ENCODE assay signal across 7 cellular contexts in genomic region chr12:31518680-31519227, GRCh38.
DNase-seq lines count a peak whose midpoint lies in the region; ATAC-seq, FAIRE-seq and TF ChIP-seq lines count a peak whose summit lies in the region.

No MANE protein-coding gene starts in this region.

- peak; percentile 90 for FAIRE-seq in HTR-8/SVneo (lab: Jason Lieb, UNC)

- no peaks in the 10 kb centered on the region for H3K9me3 Mint-ChIP-seq in naive thymus-derived CD4-positive, alpha-beta T cell

- intact Hi-C loops in left ventricle myocardium inferior (cut with micrococcal nuclease): no loop called here
- intact Hi-C loops in naive thymus-derived CD4-positive, alpha-beta T cell (cut with micrococcal nuclease): no loop called here

- CTCF ChIA-PET in naive thymus-derived CD4-positive, alpha-beta T cell (lab: Charles Lee): no interaction called here

- no peak overlapping the region for H3K4me3 ChIP-seq in left ventricle myocardium inferior
- H3K4me3 ChIP-seq in naive thymus-derived CD4-positive, alpha-beta T cell (ENCODE audit: low read length): no peak overlapping the region

- ATAC-seq in naive thymus-derived CD4-positive, alpha-beta T cell: no peak

- H3K4me1 Mint-ChIP-seq in naive thymus-derived CD4-positive, alpha-beta T cell: peaks cover 0 to 2% (median 0%) of the 10 kb centered on the region in 7 donors

- POLR2A ChIA-PET in naive thymus-derived CD4-positive, alpha-beta T cell (lab: Charles Lee): interaction anchor here (0.7 kb wide), 1 partner anchor 641 kb away, joined by 3 read pairs; no protein-coding TSS in a partner anchor

- peak; percentile 83 for DNase-seq in HTR-8/SVneo (ENCODE audit: insufficient read length, low spot score)
- peak; percentile 74 for DNase-seq in SHP77 treated with DMSO at 0.1 percent for 48 hours (lab: John Stamatoyannopoulos, UW)
- DNase-seq in left ventricle myocardium inferior: no peak
- peak in 14 of 49 donors; percentile 0 to 15 (median 4) for DNase-seq in substantia nigra (lab: John Stamatoyannopoulos, UW)
- DNase-seq in naive thymus-derived CD4-positive, alpha-beta T cell: no peak
- no peak for DNase-seq in NCI-H524 (lab: John Stamatoyannopoulos, UW)
- DNase-seq in cerebellum (ENCODE audit: low spot score): no peak

- H3K4me1 ChIP-seq in left ventricle myocardium inferior: peaks cover 68% of the 10 kb centered on the region
- no peaks in the 10 kb centered on the region for H3K4me1 ChIP-seq in naive thymus-derived CD4-positive, alpha-beta T cell (ENCODE audit: control insufficient read depth in 2 of 2, insufficient read depth in 2 of 2, low read length in 2 of 2)

- H3K27ac Mint-ChIP-seq in naive thymus-derived CD4-positive, alpha-beta T cell: peak overlapping the region in 1 of 9 donors; percentile 70

- no peaks in the 10 kb centered on the region for H3K9me3 ChIP-seq in left ventricle myocardium inferior (replicated peaks)
- no peaks in the 10 kb centered on the region for H3K9me3 ChIP-seq in naive thymus-derived CD4-positive, alpha-beta T cell (ENCODE audit: control insufficient read depth in 2 of 3, low read length in 3 of 3)

- no peaks in the 10 kb centered on the region for H3K36me3 Mint-ChIP-seq in naive thymus-derived CD4-positive, alpha-beta T cell

- peaks cover 0 to 15% (median 3%) of the 10 kb centered on the region in 5 donors for H3K27me3 Mint-ChIP-seq in naive thymus-derived CD4-positive, alpha-beta T cell

- TF ChIP-seq CTCF in left ventricle myocardium inferior (IDR thresholded peaks at IDR 0.05; ENCODE audit: borderline replicate concordance): no peak

- H3K4me3 Mint-ChIP-seq in naive thymus-derived CD4-positive, alpha-beta T cell: no peak overlapping the region

- H3K27me3 ChIP-seq in left ventricle myocardium inferior (ENCODE audit: low read depth): no peaks in the 10 kb centered on the region
- no peaks in the 10 kb centered on the region for H3K27me3 ChIP-seq in naive thymus-derived CD4-positive, alpha-beta T cell (ENCODE audit: control insufficient read depth in 2 of 2, insufficient read depth in 2 of 2, low read length in 2 of 2)

- peak overlapping the region; percentile 9 for H3K27ac ChIP-seq in left ventricle myocardium inferior (replicated peaks)
- peak overlapping the region; percentile 19 for H3K27ac ChIP-seq in substantia nigra (ENCODE audit: low read depth, low read length, poor library complexity, severe bottlenecking)
- H3K27ac ChIP-seq in naive thymus-derived CD4-positive, alpha-beta T cell (ENCODE audit: low read depth, low read length): no peak overlapping the region

- H3K36me3 ChIP-seq in left ventricle myocardium inferior: no peaks in the 10 kb centered on the region
- no peaks in the 10 kb centered on the region for H3K36me3 ChIP-seq in naive thymus-derived CD4-positive, alpha-beta T cell (ENCODE audit: control insufficient read depth in 2 of 3, insufficient read depth in 3 of 3, low read length in 3 of 3)

Comparison
In these comparisons a context has a peak if more than half of its experiments do, and no peak if none do; other contexts are left out.
1. DNase-seq: peak in HTR-8/SVneo (single experiment) and SHP77 treated with DMSO at 0.1 percent for 48 hours (single experiment); none in left ventricle myocardium inferior (single experiment), naive thymus-derived CD4-positive, alpha-beta T cell (0 of 9), NCI-H524 (0 of 2) and cerebellum (single experiment).